39 cellular contexts compared by ENCODE assay signal in genomic region chr2:98405301-98405700, GRCh38. TPM values are rescaled to one million over a fixed set of nuclear protein-coding genes. Genes with fewer than 3 reads are reported as not detected.
"Had no signal": no experiment of that assay in that cellular context is flagged by ENCODE, and none has a peak within 500 bp of the region (broad histone marks: within the 10 kb centered on the region; RNA-seq: fewer than 3 reads in every experiment).

No MANE protein-coding gene starts in this region.

- H3K27ac Mint-ChIP-seq: activated naive CD4-positive, alpha-beta T cell treated with anti-CD3 and anti-CD28 coated beads for 36 hours; activated naive CD4-positive, alpha-beta T cell treated with anti-CD3 and anti-CD28 coated beads, Interleukin-2, amount 10 ng/mL, durations not matched to agents 7 days and 5 days; activated naive CD4-positive, alpha-beta T cell treated with anti-CD3 and anti-CD28 coated beads, Interleukin-2, amount 50 U/mL, for 24 hours; activated naive CD4-positive, alpha-beta T cell treated with anti-CD3 and anti-CD28 coated beads, Interleukin-2, amount 50 U/mL, for 72 hours; activated naive CD8-positive, alpha-beta T cell; activated naive CD8-positive, alpha-beta T cell treated with anti-CD3 and anti-CD28 coated beads for 36 hours; activated naive CD8-positive, alpha-beta T cell treated with anti-CD3 and anti-CD28 coated beads, Interleukin-2, amount 10 ng/mL, durations not matched to agents 7 days and 5 days; activated naive CD8-positive, alpha-beta T cell treated with anti-CD3 and anti-CD28 coated beads, Interleukin-2, amount 50 U/mL, for 24 hours; activated T-cell treated with anti-CD3 and anti-CD28 coated beads, Interleukin-2, amount 50 U/mL, for 24 hours; activated T-cell treated with anti-CD3 and anti-CD28 coated beads, Interleukin-2, amount 50 U/mL, for 72 hours; activated T-helper 1 cell treated with anti-CD3 and anti-CD28 coated beads, Interleukin-12 subunit alpha, Interleukin-12 subunit beta, Interleukin-2, Interleukin-4 antibody, amounts not matched to agents 30 ng/mL and 10 ng/mL and 1 ng/mL, durations not matched to agents 14 hours and 24 hours and 36 hours; activated T-helper 17 cell treated with anti-CD3 and anti-CD28 coated beads, Interleukin-2, amount 50 U/mL, for 72 hours; activated T-helper 2 cell treated with anti-CD3 and anti-CD28 coated beads, Interferon-gamma antibody, Interleukin-2, Interleukin-4, amounts not matched to agents 10 μg/mL and 5 μg/mL and 100 μg/mL, durations not matched to agents 14 hours and 24 hours and 36 hours; brain had no signal

- H3K36me3 Mint-ChIP-seq: activated naive CD4-positive, alpha-beta T cell treated with anti-CD3 and anti-CD28 coated beads, Interleukin-2, amount 10 ng/mL, durations not matched to agents 7 days and 5 days; activated naive CD4-positive, alpha-beta T cell treated with anti-CD3 and anti-CD28 coated beads, Interleukin-2, amount 50 U/mL, for 24 hours; activated naive CD4-positive, alpha-beta T cell treated with anti-CD3 and anti-CD28 coated beads, Interleukin-2, amount 50 U/mL, for 72 hours; activated naive CD8-positive, alpha-beta T cell; activated naive CD8-positive, alpha-beta T cell treated with anti-CD3 and anti-CD28 coated beads for 36 hours; activated naive CD8-positive, alpha-beta T cell treated with anti-CD3 and anti-CD28 coated beads, Interleukin-2, amount 10 ng/mL, durations not matched to agents 7 days and 5 days; brain had no signal

- ATAC-seq: activated naive CD4-positive, alpha-beta T cell treated with anti-CD3 and anti-CD28 coated beads, Interleukin-2, amount 50 U/mL, for 72 hours; activated naive CD8-positive, alpha-beta T cell treated with anti-CD3 and anti-CD28 coated beads, Interleukin-2, amount 50 U/mL, for 24 hours; activated T-cell treated with anti-CD3 and anti-CD28 coated beads, Interleukin-2, amount 50 U/mL, for 4 hours; activated T-cell treated with anti-CD3 and anti-CD28 coated beads, Interleukin-2, amount 50 U/mL, for 72 hours; activated T-helper 17 cell treated with anti-CD3 and anti-CD28 coated beads, Interleukin-2, amount 50 U/mL, for 72 hours; body of pancreas had no signal

- H3K9me3 Mint-ChIP-seq: activated naive CD4-positive, alpha-beta T cell treated with anti-CD3 and anti-CD28 coated beads for 36 hours; activated naive CD4-positive, alpha-beta T cell treated with anti-CD3 and anti-CD28 coated beads, Interleukin-2, amount 10 ng/mL, durations not matched to agents 7 days and 5 days; activated naive CD4-positive, alpha-beta T cell treated with anti-CD3 and anti-CD28 coated beads, Interleukin-2, amount 50 U/mL, for 24 hours; activated naive CD4-positive, alpha-beta T cell treated with anti-CD3 and anti-CD28 coated beads, Interleukin-2, amount 50 U/mL, for 72 hours; activated naive CD8-positive, alpha-beta T cell treated with anti-CD3 and anti-CD28 coated beads for 36 hours; activated naive CD8-positive, alpha-beta T cell treated with anti-CD3 and anti-CD28 coated beads, Interleukin-2, amount 10 ng/mL, durations not matched to agents 7 days and 5 days; activated naive CD8-positive, alpha-beta T cell treated with anti-CD3 and anti-CD28 coated beads, Interleukin-2, amount 50 U/mL, for 24 hours; activated T-cell treated with anti-CD3 and anti-CD28 coated beads, Interleukin-2, amount 50 U/mL, for 24 hours; activated T-cell treated with anti-CD3 and anti-CD28 coated beads, Interleukin-2, amount 50 U/mL, for 4 hours; activated T-cell treated with anti-CD3 and anti-CD28 coated beads, Interleukin-2, amount 50 U/mL, for 72 hours; activated T-helper 1 cell treated with anti-CD3 and anti-CD28 coated beads, Interleukin-12 subunit alpha, Interleukin-12 subunit beta, Interleukin-2, Interleukin-4 antibody, amounts not matched to agents 30 ng/mL and 10 ng/mL and 1 ng/mL, durations not matched to agents 14 hours and 24 hours and 36 hours; activated T-helper 17 cell treated with anti-CD3 and anti-CD28 coated beads, Interleukin-2, amount 50 U/mL, for 72 hours; activated T-helper 2 cell treated with anti-CD3 and anti-CD28 coated beads, Interferon-gamma antibody, Interleukin-2, Interleukin-4, amounts not matched to agents 10 μg/mL and 5 μg/mL and 100 μg/mL, durations not matched to agents 14 hours and 24 hours and 36 hours; brain; central memory CD8-positive, alpha-beta T cell had no signal

- H3K4me3 Mint-ChIP-seq: activated naive CD4-positive, alpha-beta T cell treated with anti-CD3 and anti-CD28 coated beads for 36 hours; activated naive CD4-positive, alpha-beta T cell treated with anti-CD3 and anti-CD28 coated beads, Interleukin-2, amount 10 ng/mL, durations not matched to agents 7 days and 5 days; activated naive CD4-positive, alpha-beta T cell treated with anti-CD3 and anti-CD28 coated beads, Interleukin-2, amount 50 U/mL, for 24 hours; activated naive CD8-positive, alpha-beta T cell; activated naive CD8-positive, alpha-beta T cell treated with anti-CD3 and anti-CD28 coated beads for 36 hours; activated naive CD8-positive, alpha-beta T cell treated with anti-CD3 and anti-CD28 coated beads, Interleukin-2, amount 10 ng/mL, durations not matched to agents 7 days and 5 days; activated naive CD8-positive, alpha-beta T cell treated with anti-CD3 and anti-CD28 coated beads, Interleukin-2, amount 50 U/mL, for 24 hours; activated T-cell treated with anti-CD3 and anti-CD28 coated beads, Interleukin-2, amount 50 U/mL, for 24 hours; activated T-cell treated with anti-CD3 and anti-CD28 coated beads, Interleukin-2, amount 50 U/mL, for 4 hours; activated T-cell treated with anti-CD3 and anti-CD28 coated beads, Interleukin-2, amount 50 U/mL, for 72 hours; activated T-helper 1 cell treated with anti-CD3 and anti-CD28 coated beads, Interleukin-12 subunit alpha, Interleukin-12 subunit beta, Interleukin-2, Interleukin-4 antibody, amounts not matched to agents 30 ng/mL and 10 ng/mL and 1 ng/mL, durations not matched to agents 14 hours and 24 hours and 36 hours; activated T-helper 17 cell treated with anti-CD3 and anti-CD28 coated beads, Interleukin-2, amount 50 U/mL, for 72 hours; brain; central memory CD8-positive, alpha-beta T cell had no signal

- H3K4me1 Mint-ChIP-seq: activated naive CD4-positive, alpha-beta T cell treated with anti-CD3 and anti-CD28 coated beads, Interleukin-2, amount 10 ng/mL, durations not matched to agents 7 days and 5 days; activated naive CD4-positive, alpha-beta T cell treated with anti-CD3 and anti-CD28 coated beads, Interleukin-2, amount 50 U/mL, for 24 hours; activated naive CD8-positive, alpha-beta T cell treated with anti-CD3 and anti-CD28 coated beads for 36 hours; activated naive CD8-positive, alpha-beta T cell treated with anti-CD3 and anti-CD28 coated beads, Interleukin-2, amount 50 U/mL, for 24 hours; activated T-helper 17 cell treated with anti-CD3 and anti-CD28 coated beads, Interleukin-2, amount 50 U/mL, for 72 hours; brain; central memory CD8-positive, alpha-beta T cell had no signal

- DNase-seq: activated effector memory CD4-positive, alpha-beta T cell treated with anti-CD3 and anti-CD28 coated beads, Interleukin-2, amount 50 U/mL, for 16 hours; activated effector memory CD4-positive, alpha-beta T cell treated with Interleukin-2 at 50 U/mL for 16 hours; activated gamma-delta T cell; activated gamma-delta T cell treated with Interleukin-2 at 50 U/mL for 16 hours; activated naive CD4-positive, alpha-beta T cell; activated naive CD4-positive, alpha-beta T cell treated with anti-CD3 and anti-CD28 coated beads for 36 hours; activated naive CD4-positive, alpha-beta T cell treated with anti-CD3 and anti-CD28 coated beads, Interleukin-2, amount 10 ng/mL, durations not matched to agents 7 days and 5 days; activated naive CD4-positive, alpha-beta T cell treated with anti-CD3 and anti-CD28 coated beads, Interleukin-2, amount 50 U/mL, for 16 hours; activated naive CD4-positive, alpha-beta T cell treated with Interleukin-2 at 50 U/mL for 16 hours; activated naive CD8-positive, alpha-beta T cell treated with anti-CD3 and anti-CD28 coated beads for 36 hours; activated naive CD8-positive, alpha-beta T cell treated with anti-CD3 and anti-CD28 coated beads, Interleukin-2, amount 10 ng/mL, durations not matched to agents 7 days and 5 days; activated naive CD8-positive, alpha-beta T cell treated with anti-CD3 and anti-CD28 coated beads, Interleukin-2, amount 50 U/mL, for 24 hours; activated T-cell treated with anti-CD3 and anti-CD28 coated beads, Interleukin-2, amount 50 U/mL, for 1 hour; activated T-cell treated with anti-CD3 and anti-CD28 coated beads, Interleukin-2, amount 50 U/mL, for 24 hours; activated T-cell treated with anti-CD3 and anti-CD28 coated beads, Interleukin-2, amount 50 U/mL, for 4 hours; activated T-cell treated with anti-CD3 and anti-CD28 coated beads, Interleukin-2, amount 50 U/mL, for 72 hours; adrenal gland; amniotic stem cell; amygdala; aorta; body of pancreas; brain microvascular endothelial cell; caudate nucleus; central memory CD4-positive, alpha-beta T cell; cerebellar nuclear complex had no signal

RNA-seq across cellular contexts. Expression of gene CNGA3, which starts 59.0 kb away (rescaled TPM):
- total RNA-seq: activated naive CD4-positive, alpha-beta T cell treated with anti-CD3 and anti-CD28 coated beads for 36 hours; activated naive CD4-positive, alpha-beta T cell treated with anti-CD3 and anti-CD28 coated beads, Interleukin-2, amount 50 U/mL, for 72 hours; activated naive CD8-positive, alpha-beta T cell treated with anti-CD3 and anti-CD28 coated beads for 36 hours; activated naive CD8-positive, alpha-beta T cell treated with anti-CD3 and anti-CD28 coated beads, Interleukin-2, amount 10 ng/mL, durations not matched to agents 7 days and 5 days; activated T-cell treated with anti-CD3 and anti-CD28 coated beads, Interleukin-2, amount 50 U/mL, for 4 hours; activated T-cell treated with anti-CD3 and anti-CD28 coated beads, Interleukin-2, amount 50 U/mL, for 72 hours; activated T-helper 1 cell treated with anti-CD3 and anti-CD28 coated beads, Interleukin-12 subunit alpha, Interleukin-12 subunit beta, Interleukin-2, Interleukin-4 antibody, amounts not matched to agents 30 ng/mL and 10 ng/mL and 1 ng/mL, durations not matched to agents 14 hours and 24 hours and 36 hours; activated T-helper 17 cell treated with anti-CD3 and anti-CD28 coated beads, Interleukin-2, amount 50 U/mL, for 72 hours; activated T-helper 2 cell treated with anti-CD3 and anti-CD28 coated beads, Interferon-gamma antibody, Interleukin-2, Interleukin-4, amounts not matched to agents 10 μg/mL and 5 μg/mL and 100 μg/mL, durations not matched to agents 14 hours and 24 hours and 36 hours; aorta; ascending aorta; astrocyte; bronchial epithelial cell; cardiac muscle cell; cardiac septum; chondrocyte had no signal
